21 cellular contexts compared by ENCODE assay signal in genomic region chr1:198653815-198654413, GRCh38. TPM values are rescaled to one million over a fixed set of nuclear protein-coding genes. Genes with fewer than 3 reads are reported as not detected.
DNase-seq lines count a peak whose midpoint lies in the region; ATAC-seq, FAIRE-seq and TF ChIP-seq lines count a peak whose summit lies in the region.
"Had no signal": no experiment of that assay in that cellular context is flagged by ENCODE, and none has a peak within 500 bp of the region (broad histone marks: within the 10 kb centered on the region; RNA-seq: fewer than 3 reads in every experiment).

No MANE protein-coding gene starts in this region.

- peak overlapping the region; percentile 16 for H3K4me3 ChIP-seq in SU-DHL-6 (ENCODE audit: insufficient read depth, low read length, poor library complexity, severe bottlenecking)
- no peak overlapping the region for H3K4me3 ChIP-seq in effector memory CD4-positive, alpha-beta T cell (ENCODE audit: insufficient read depth, low read depth, low read length, poor library complexity, severe bottlenecking)
- no peak overlapping the region for H3K4me3 ChIP-seq in neuronal stem cell (ENCODE audit: low read length in 2 of 2)
- H3K4me3 ChIP-seq: breast epithelium, HAP-1, left ventricle myocardium inferior, mucosa of descending colon, sigmoid colon had no signal

- no peak overlapping the region for H2AFZ ChIP-seq in SU-DHL-6 (ENCODE audit: low read depth, low read length, severe bottlenecking)
- H2AFZ ChIP-seq in neuronal stem cell (ENCODE audit: low read length) = no peak overlapping the region

- H3K4ac ChIP-seq in neuronal stem cell (ENCODE audit: low read length) = no peak overlapping the region

- peak overlapping the region; percentile 100 for H3K27ac ChIP-seq in SU-DHL-6 (ENCODE audit: low read depth, low read length)
- H3K27ac ChIP-seq in effector memory CD4-positive, alpha-beta T cell (ENCODE audit: insufficient read depth, low read length, poor library complexity, severe bottlenecking) = peak overlapping the region; percentile 89
- no peak overlapping the region for H3K27ac ChIP-seq in neuronal stem cell (replicated peaks; ENCODE audit: low read length)
- H3K27ac ChIP-seq: breast epithelium, epithelial cell of prostate, KMS-11, left ventricle myocardium inferior, RWPE1, sigmoid colon, WERI-Rb-1 had no signal

- peak overlapping the region; percentile 95 for H3K27ac Mint-ChIP-seq in stimulated activated naive CD8-positive, alpha-beta T cell treated with anti-CD3 and anti-CD28 coated beads, Interleukin-15, Interleukin-2, amounts not matched to agents 100 ng/mL and 50 ng/mL, for 24 hours
- H3K27ac Mint-ChIP-seq: dendritic cell treated with granulocyte-macrophage colony-stimulating factor and Interleukin-4, amounts not matched to agents 40 ng/mL and 50 ng/mL, for 4 days had no signal

- H3K27me3 Mint-ChIP-seq in stimulated activated naive CD8-positive, alpha-beta T cell treated with anti-CD3 and anti-CD28 coated beads, Interleukin-15, Interleukin-2, amounts not matched to agents 100 ng/mL and 50 ng/mL, for 24 hours = no peaks in the 10 kb centered on the region
- H3K27me3 Mint-ChIP-seq: dendritic cell treated with granulocyte-macrophage colony-stimulating factor and Interleukin-4, amounts not matched to agents 40 ng/mL and 50 ng/mL, for 4 days had no signal

- peaks cover 44% of the 10 kb centered on the region for H3K4me1 ChIP-seq in effector memory CD4-positive, alpha-beta T cell (ENCODE audit: control insufficient read depth, insufficient read depth, low read length, poor library complexity, severe bottlenecking)
- H3K4me1 ChIP-seq in neuronal stem cell (ENCODE audit: control insufficient read depth in 2 of 2, insufficient read depth in 1 of 2, low read depth in 1 of 2, low read length in 2 of 2) = peaks cover 2 to 7% of the 10 kb centered on the region in 2 donors
- H3K4me1 ChIP-seq: breast epithelium, left ventricle myocardium inferior had no signal

- H3K14ac ChIP-seq in neuronal stem cell (ENCODE audit: low read length) = no peak overlapping the region

- no peaks in the 10 kb centered on the region for H3K79me1 ChIP-seq in neuronal stem cell (ENCODE audit: low read depth, low read length)

- H3K23ac ChIP-seq in neuronal stem cell (ENCODE audit: low read depth, low read length, poor library complexity) = no peak overlapping the region

- H3K9ac ChIP-seq in SU-DHL-6 (ENCODE audit: low read length) (0 out of 2 replicates have a peak overlapping the region, but pooled peaks have one; percentile 4), neuronal stem cell (ENCODE audit: low read depth, low read length, poor library complexity) (no peak overlapping the region)
- H3K9ac ChIP-seq: KMS-11 had no signal

- no peak overlapping the region for H2BK12ac ChIP-seq in neuronal stem cell (ENCODE audit: low read length)

- DNase-seq in stimulated activated naive CD8-positive, alpha-beta T cell treated with anti-CD3 and anti-CD28 coated beads, Interleukin-15, Interleukin-2, amounts not matched to agents 100 U/mL and 50 U/mL, for 24 hours = no peak
- DNase-seq in effector memory CD4-positive, alpha-beta T cell = no peak
- no peak for DNase-seq in RCC 7860 (ENCODE audit: low spot score)
- DNase-seq in neuronal stem cell (ENCODE audit: low spot score) = no peak
- DNase-seq: Caco-2; left ventricle myocardium inferior; mucosa of descending colon; NCI-H1092 treated with DMSO at 0.1 percent for 48 hours; NCI-H510A; sigmoid colon; stimulated activated CD4-positive, alpha-beta T cell treated with anti-CD3 and anti-CD28 coated beads, Interleukin-1b, Interleukin-23, amount 100 ng/mL, for 48 hours; WERI-Rb-1 had no signal

- H3K9me2 ChIP-seq in SU-DHL-6 (replicated peaks; ENCODE audit: insufficient read depth, low read length) = no peaks in the 10 kb centered on the region

- H2BK15ac ChIP-seq in neuronal stem cell (ENCODE audit: low read length) = no peak overlapping the region

- no peak overlapping the region for H2BK5ac ChIP-seq in neuronal stem cell (ENCODE audit: low read length)

- FAIRE-seq in RCC 7860 (lab: Jason Lieb, UNC) = no peak

- no peak overlapping the region for H2BK120ac ChIP-seq in neuronal stem cell (ENCODE audit: low read depth, low read length)

- peaks cover 74% of the 10 kb centered on the region for H3K36me3 Mint-ChIP-seq in stimulated activated naive CD8-positive, alpha-beta T cell treated with anti-CD3 and anti-CD28 coated beads, Interleukin-15, Interleukin-2, amounts not matched to agents 100 ng/mL and 50 ng/mL, for 24 hours (ENCODE audit: low read depth)

- H3K18ac ChIP-seq in neuronal stem cell (ENCODE audit: low read length) = no peak overlapping the region

- H3K27me3 ChIP-seq in SU-DHL-6 (ENCODE audit: low read length) (no peaks in the 10 kb centered on the region), neuronal stem cell (ENCODE audit: control insufficient read depth in 3 of 3, insufficient read depth in 3 of 3, low read depth in 1 of 3, low read length in 3 of 3) (no peaks in the 10 kb centered on the region)
- H3K27me3 ChIP-seq in effector memory CD4-positive, alpha-beta T cell (replicated peaks; ENCODE audit: control insufficient read depth, insufficient read depth, low read length, poor library complexity, severe bottlenecking) = no peaks in the 10 kb centered on the region
- H3K27me3 ChIP-seq: breast epithelium, sigmoid colon had no signal

- no peak overlapping the region for H4K91ac ChIP-seq in neuronal stem cell (ENCODE audit: low read depth, low read length, poor library complexity)

- H4K8ac ChIP-seq in neuronal stem cell (ENCODE audit: low read depth, low read length) = no peak overlapping the region

- no peak overlapping the region for H2AK5ac ChIP-seq in neuronal stem cell (ENCODE audit: low read depth, low read length)

- peak overlapping the region; percentile 99 for H3K4me2 ChIP-seq in SU-DHL-6 (ENCODE audit: low read depth, low read length, poor library complexity, severe bottlenecking)
- H3K4me2 ChIP-seq in neuronal stem cell (ENCODE audit: insufficient read depth, low read length, poor library complexity, severe bottlenecking) = no peak overlapping the region
- H3K4me2 ChIP-seq: KMS-11 had no signal

- H3K36me3 ChIP-seq in SU-DHL-6 (ENCODE audit: low read length) = peaks cover 29% of the 10 kb centered on the region
- H3K36me3 ChIP-seq in effector memory CD4-positive, alpha-beta T cell (ENCODE audit: control insufficient read depth, insufficient read depth, low read length) = no peaks in the 10 kb centered on the region
- no peaks in the 10 kb centered on the region for H3K36me3 ChIP-seq in neuronal stem cell (replicated peaks in 1 of 2; ENCODE audit: control insufficient read depth in 2 of 2, insufficient read depth in 2 of 2, low read length in 2 of 2)
- H3K36me3 ChIP-seq: breast epithelium, HAP-1, left ventricle myocardium inferior, sigmoid colon, WERI-Rb-1 had no signal

- ATAC-seq in stimulated activated naive CD8-positive, alpha-beta T cell treated with anti-CD3 and anti-CD28 coated beads, Interleukin-15, Interleukin-2, amounts not matched to agents 100 U/mL and 50 U/mL, for 24 hours = no peak
- ATAC-seq in HG02885 (IDR thresholded peaks at IDR 0.05; ENCODE audit: poor library complexity, unreplicated experiment) = no peak
- ATAC-seq: mucosa of descending colon had no signal

- peaks cover 99% of the 10 kb centered on the region for H3F3A ChIP-seq in SU-DHL-6 (ENCODE audit: insufficient read depth)

- no CpG with 5 or more reads among the region's 3 CpGs for WGBS in neuronal stem cell (ENCODE audit: extremely low coverage in 2 of 2, insufficient read length in 2 of 2, insufficient replicate concordance in 1 of 2), 2 donors

- H3K4me3 Mint-ChIP-seq in stimulated activated naive CD8-positive, alpha-beta T cell treated with anti-CD3 and anti-CD28 coated beads, Interleukin-15, Interleukin-2, amounts not matched to agents 100 ng/mL and 50 ng/mL, for 24 hours = peak overlapping the region; percentile 82
- H3K4me3 Mint-ChIP-seq: dendritic cell treated with granulocyte-macrophage colony-stimulating factor and Interleukin-4, amounts not matched to agents 40 ng/mL and 50 ng/mL, for 4 days had no signal

- no peaks in the 10 kb centered on the region for H3K9me3 ChIP-seq in SU-DHL-6 (ENCODE audit: insufficient read depth, low read length)
- no peaks in the 10 kb centered on the region for H3K9me3 ChIP-seq in effector memory CD4-positive, alpha-beta T cell (ENCODE audit: control insufficient read depth, low read length)
- H3K9me3 ChIP-seq in neuronal stem cell (replicated peaks in 1 of 2; ENCODE audit: control insufficient read depth in 2 of 2, insufficient read depth in 1 of 2, low read depth in 1 of 2, low read length in 2 of 2) = no peaks in the 10 kb centered on the region
- H3K9me3 ChIP-seq: breast epithelium, Caco-2, HAP-1, left ventricle myocardium inferior, mucosa of descending colon, sigmoid colon had no signal

- TF ChIP-seq CTCF in SU-DHL-6 (IDR thresholded peaks at IDR 0.05; ENCODE audit: insufficient read depth, low read length, poor library complexity, severe bottlenecking) = no peak

- H4K20me1 ChIP-seq in SU-DHL-6 (ENCODE audit: low read depth, low read length) = no peaks in the 10 kb centered on the region

- peaks cover 98% of the 10 kb centered on the region for H3K4me1 Mint-ChIP-seq in stimulated activated naive CD8-positive, alpha-beta T cell treated with anti-CD3 and anti-CD28 coated beads, Interleukin-15, Interleukin-2, amounts not matched to agents 100 ng/mL and 50 ng/mL, for 24 hours (ENCODE audit: low read depth)

- H3K9me3 Mint-ChIP-seq in stimulated activated naive CD8-positive, alpha-beta T cell treated with anti-CD3 and anti-CD28 coated beads, Interleukin-15, Interleukin-2, amounts not matched to agents 100 ng/mL and 50 ng/mL, for 24 hours = no peaks in the 10 kb centered on the region
- H3K9me3 Mint-ChIP-seq: dendritic cell treated with granulocyte-macrophage colony-stimulating factor and Interleukin-4, amounts not matched to agents 40 ng/mL and 50 ng/mL, for 4 days had no signal

- H3K79me2 ChIP-seq in SU-DHL-6 (ENCODE audit: insufficient read depth, low read length) = peaks cover 100% of the 10 kb centered on the region

RNA-seq across cellular contexts. Expression of gene PTPRC, which starts 15.1 kb away (rescaled TPM):
- not detected for polyA plus RNA-seq in neuronal stem cell (2013, experiment 1 of 2)
- polyA plus RNA-seq in neuronal stem cell (2013, experiment 2 of 2) = not detected
